ENCODE assay signal across 23 cellular contexts in the genomic region with DNA sequence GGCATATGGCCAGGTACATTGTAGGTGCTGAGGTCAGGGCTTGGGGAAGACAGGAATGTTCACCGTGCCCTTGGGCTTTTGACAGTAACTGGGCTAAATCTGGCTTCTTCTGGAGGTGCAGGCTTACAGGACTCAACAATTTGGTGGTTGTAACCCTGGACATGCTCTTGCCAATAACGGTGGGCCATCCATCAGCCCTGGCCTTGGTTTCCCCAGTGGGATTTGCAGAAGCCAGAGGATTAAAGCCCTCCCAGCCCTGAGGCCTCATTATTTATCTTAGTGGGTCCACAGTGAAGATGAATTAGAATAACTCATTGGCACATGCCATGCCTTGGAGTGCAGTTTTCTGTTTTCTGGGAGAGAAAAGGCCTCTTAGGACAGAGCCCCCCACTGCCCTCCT. TPM values are rescaled to one million over a fixed set of nuclear protein-coding genes. Genes with fewer than 3 reads are reported as not detected.
DNase-seq lines count a peak whose midpoint lies in the region; ATAC-seq and TF ChIP-seq lines count a peak whose summit lies in the region.
"Had no signal": no experiment of that assay in that cellular context is flagged by ENCODE, and none has a peak within 500 bp of the region (broad histone marks: within the 10 kb centered on the region; RNA-seq: fewer than 3 reads in every experiment).

No MANE protein-coding gene starts in this region.

- no peaks in the 10 kb centered on the region for H4K20me1 ChIP-seq in Karpas-422 (ENCODE audit: insufficient read depth, low read depth, low read length)

- no peak for ATAC-seq in CD4-positive, alpha-beta T cell (ENCODE audit: poor library complexity)
- ATAC-seq in GM21526 (IDR thresholded peaks at IDR 0.05; ENCODE audit: low FRiP score, unreplicated experiment) = no peak
- ATAC-seq: stimulated activated naive CD8-positive, alpha-beta T cell treated with anti-CD3 and anti-CD28 coated beads, Interleukin-15, amount 100 ng/mL, for 72 hours had no signal

- intact Hi-C loops in CD4-positive, alpha-beta T cell (cut with DNase I, micrococcal nuclease) = loop anchor here in 1 of 2 experiments (1.0 to 10.0 kb wide), 4 partner anchors 16 to 114 kb away; no protein-coding TSS in a partner anchor
- intact Hi-C loops in dendritic cell treated with granulocyte-macrophage colony-stimulating factor and Interleukin-4, amounts not matched to agents 40 ng/mL and 50 ng/mL, for 4 days (cut with micrococcal nuclease) = no loop called here

- H3K9me3 ChIP-seq in CD4-positive, alpha-beta T cell (ENCODE audit: control insufficient read depth, low read length) = no peaks in the 10 kb centered on the region
- H3K9me3 ChIP-seq in Karpas-422 (ENCODE audit: low read length) (0 out of 2 replicates have a peak, but pooled peaks cover 2% of the 10 kb centered on the region), parathyroid adenoma (ENCODE audit: control insufficient read depth, low read length) (no peaks in the 10 kb centered on the region)
- H3K9me3 ChIP-seq: HAP-1, right atrium auricular region, tibial nerve had no signal

- H2AFZ ChIP-seq in Karpas-422 (ENCODE audit: low read length) (no peak overlapping the region), parathyroid adenoma (no peak overlapping the region)

- H3K79me2 ChIP-seq in Karpas-422 (ENCODE audit: low read length) (peaks cover 78% of the 10 kb centered on the region), parathyroid adenoma (no peaks in the 10 kb centered on the region)

- H3K9ac ChIP-seq in Karpas-422 (ENCODE audit: low read length) = peak overlapping the region; percentile 31
- H3K9ac ChIP-seq in parathyroid adenoma = no peak overlapping the region

- peaks cover 99% of the 10 kb centered on the region for H3K4me1 ChIP-seq in Karpas-422 (ENCODE audit: low read length)
- peaks cover 15% of the 10 kb centered on the region for H3K4me1 ChIP-seq in parathyroid adenoma
- H3K4me1 ChIP-seq: HAP-1 had no signal

- CTCF ChIA-PET in CD4-positive, alpha-beta T cell (lab: Charles Lee) = no interaction called here

- H3K4me3 Mint-ChIP-seq in CD4-positive, alpha-beta T cell = peak overlapping the region; percentile 49
- no peak overlapping the region for H3K4me3 Mint-ChIP-seq in dendritic cell treated with granulocyte-macrophage colony-stimulating factor and Interleukin-4, amounts not matched to agents 40 ng/mL and 50 ng/mL, for 4 days
- H3K4me3 Mint-ChIP-seq: activated CD4-positive, alpha-beta T cell treated with anti-CD3 and anti-CD28 coated beads, Interleukin-2, amount 10 ng/mL, durations not matched to agents 7 days and 5 days had no signal

- H3K4me2 ChIP-seq in Karpas-422 (ENCODE audit: low read depth, low read length, poor library complexity, severe bottlenecking) (peak overlapping the region; percentile 3), parathyroid adenoma (ENCODE audit: low read length) (peak overlapping the region; percentile 4)

- H3K9me2 ChIP-seq in Karpas-422 (replicated peaks; ENCODE audit: insufficient read depth, low read length) = no peaks in the 10 kb centered on the region

- no peaks in the 10 kb centered on the region for H3K36me3 Mint-ChIP-seq in CD4-positive, alpha-beta T cell (ENCODE audit: low read depth)
- H3K36me3 Mint-ChIP-seq in dendritic cell treated with granulocyte-macrophage colony-stimulating factor and Interleukin-4, amounts not matched to agents 40 ng/mL and 50 ng/mL, for 4 days (ENCODE audit: low read depth) = no peaks in the 10 kb centered on the region

- peaks cover 6% of the 10 kb centered on the region for H3K27me3 Mint-ChIP-seq in CD4-positive, alpha-beta T cell
- peaks cover 41% of the 10 kb centered on the region for H3K27me3 Mint-ChIP-seq in dendritic cell treated with granulocyte-macrophage colony-stimulating factor and Interleukin-4, amounts not matched to agents 40 ng/mL and 50 ng/mL, for 4 days

- H3K27me3 ChIP-seq in CD4-positive, alpha-beta T cell (ENCODE audit: control insufficient read depth, insufficient read depth, low read length) = no peaks in the 10 kb centered on the region
- H3K27me3 ChIP-seq in Karpas-422 (ENCODE audit: low read length) (no peaks in the 10 kb centered on the region), parathyroid adenoma (ENCODE audit: control insufficient read depth, insufficient read depth, low read length) (no peaks in the 10 kb centered on the region)
- H3K27me3 ChIP-seq: brain microvascular endothelial cell, right atrium auricular region, tibial nerve had no signal

- TF ChIP-seq CTCF in CD4-positive, alpha-beta T cell (IDR thresholded peaks at IDR 0.05) = no peak
- TF ChIP-seq CTCF in parathyroid adenoma (IDR thresholded peaks at IDR 0.05) = no peak

- H3K27ac Mint-ChIP-seq in CD4-positive, alpha-beta T cell = peak overlapping the region; percentile 66
- H3K27ac Mint-ChIP-seq in dendritic cell treated with granulocyte-macrophage colony-stimulating factor and Interleukin-4, amounts not matched to agents 40 ng/mL and 50 ng/mL, for 4 days = peak overlapping the region; percentile 75
- H3K27ac Mint-ChIP-seq: activated CD4-positive, alpha-beta T cell treated with anti-CD3 and anti-CD28 coated beads, Interleukin-2, amount 10 ng/mL, durations not matched to agents 7 days and 5 days had no signal

- no peak for DNase-seq in CD4-positive, alpha-beta T cell
- DNase-seq in Karpas-422 (no peak), MV-4-11 (lab: John Stamatoyannopoulos, UW) (no peak), NCI-H1092 (lab: John Stamatoyannopoulos, UW) (no peak)
- DNase-seq in stimulated activated CD4-positive, alpha-beta T cell treated with anti-CD3 and anti-CD28 coated beads, Interleukin-4, amount 100 ng/mL, for 4 hours = no peak
- DNase-seq: brain microvascular endothelial cell; kidney; NCI-H1048; NCI-H187 treated with DMSO at 0.1 percent for 48 hours; NCI-H226; NCI-H82; nucleus accumbens; SIG-M5; stimulated activated CD4-positive, alpha-beta T cell treated with anti-CD3 and anti-CD28 coated beads, Interleukin-4, amount 100 ng/mL, for 24 hours; stimulated activated naive CD8-positive, alpha-beta T cell treated with anti-CD3 and anti-CD28 coated beads, Interleukin-15, amount 100 ng/mL, for 72 hours had no signal

- H3K36me3 ChIP-seq in Karpas-422 (ENCODE audit: insufficient read depth, low read length) (peaks cover 65% of the 10 kb centered on the region), parathyroid adenoma (ENCODE audit: control insufficient read depth, insufficient read depth, low read length) (no peaks in the 10 kb centered on the region)
- H3K36me3 ChIP-seq: brain microvascular endothelial cell, HAP-1, right atrium auricular region, tibial nerve had no signal

- POLR2A ChIA-PET in CD4-positive, alpha-beta T cell (lab: Charles Lee) = interaction anchor here (0.6 to 2.2 kb wide), 4 partner anchors 8 to 501 kb away, joined by 3 to 15 read pairs (median 6); a partner anchor contains a TSS

- peaks cover 3% of the 10 kb centered on the region for H3K9me3 Mint-ChIP-seq in CD4-positive, alpha-beta T cell
- H3K9me3 Mint-ChIP-seq in dendritic cell treated with granulocyte-macrophage colony-stimulating factor and Interleukin-4, amounts not matched to agents 40 ng/mL and 50 ng/mL, for 4 days = peaks cover 6% of the 10 kb centered on the region

- no peak overlapping the region for H3K27ac ChIP-seq in CD4-positive, alpha-beta T cell (ENCODE audit: low read depth, low read length)
- peak overlapping the region; percentile 99 for H3K27ac ChIP-seq in Karpas-422 (ENCODE audit: low read length)
- no peak overlapping the region for H3K27ac ChIP-seq in parathyroid adenoma
- H3K27ac ChIP-seq: brain microvascular endothelial cell, coronary artery, right atrium auricular region, tibial nerve had no signal

- H3K4me1 Mint-ChIP-seq in CD4-positive, alpha-beta T cell (ENCODE audit: low read depth) = peaks cover 90% of the 10 kb centered on the region
- H3K4me1 Mint-ChIP-seq in dendritic cell treated with granulocyte-macrophage colony-stimulating factor and Interleukin-4, amounts not matched to agents 40 ng/mL and 50 ng/mL, for 4 days (ENCODE audit: low read depth) = peaks cover 64% of the 10 kb centered on the region

- H3K4me3 ChIP-seq in Karpas-422 (ENCODE audit: low read length) (no peak overlapping the region), parathyroid adenoma (ENCODE audit: low read depth, low read length) (no peak overlapping the region)
- H3K4me3 ChIP-seq: coronary artery, HAP-1, right atrium auricular region, tibial nerve had no signal

RNA-seq across cellular contexts. Expression of a gene that starts 44.0 kb away (rescaled TPM):
- total RNA-seq in CD4-positive, alpha-beta T cell = 1 to 10 TPM; 3.3 to 3.9 TPM
- 42.9 and 54.1 TPM in 2 replicates for total RNA-seq in Karpas-422 (2014; rRNA removed; shearing (Covaris generic); ENCODE audit: low replicate concordance)
